Comparison of ENCODE assay signal across 16 cellular contexts in genomic region chr21:33411949-33412430, GRCh38. TPM values are rescaled to one million over a fixed set of nuclear protein-coding genes. Genes with fewer than 3 reads are reported as not detected.
DNase-seq lines count a peak whose midpoint lies in the region; ATAC-seq, FAIRE-seq and TF ChIP-seq lines count a peak whose summit lies in the region.
"Had no signal": no experiment of that assay in that cellular context is flagged by ENCODE, and none has a peak within 500 bp of the region (broad histone marks: within the 10 kb centered on the region; RNA-seq: fewer than 3 reads in every experiment).

No MANE protein-coding gene starts in this region.

- H3K36me3 ChIP-seq in Caco-2 (ENCODE audit: control insufficient read depth, insufficient read depth, low read length) (peaks cover 2% of the 10 kb centered on the region; the same call in 1 of the 2 replicates), small intestine (ENCODE audit: control insufficient read depth in 2 of 2, insufficient read depth in 2 of 2, low read length in 2 of 2) (peaks cover 2 to 3% of the 10 kb centered on the region in 2 donors)

- no peak overlapping the region for H3K4me3 ChIP-seq in Caco-2 (ENCODE audit: low read depth, low read length)
- H3K4me3 ChIP-seq in small intestine (ENCODE audit: low read depth in 1 of 2, low read length in 2 of 2): no peak overlapping the region
- H3K4me3 ChIP-seq: BLaER1, heart left ventricle, thoracic aorta had no signal

- H3K36me3 Mint-ChIP-seq in Caco-2 (ENCODE audit: insufficient read depth, unreplicated experiment) (peaks cover 61% of the 10 kb centered on the region), activated B cell treated with CpG ODN at 0.5 μM for 24 hours (ENCODE audit: low read depth) (peaks cover 78% of the 10 kb centered on the region)
- H3K36me3 Mint-ChIP-seq in activated T-cell treated with anti-CD3 and anti-CD28 coated beads, Interleukin-2, amount 50 U/mL, for 24 hours (ENCODE audit: low read depth): peaks cover 48% of the 10 kb centered on the region
- H3K36me3 Mint-ChIP-seq in natural killer cell treated with Interleukin-12 subunit alpha and Interleukin-12 subunit beta and Interleukin-15 and Interleukin-18, amount 100 ng/mL, for 72 hours: no peaks in the 10 kb centered on the region

- CTCF ChIA-PET in Caco-2 (lab: Charles Lee) (interaction anchor here (0.6 to 3.1 kb wide), 5 partner anchors 33 to 216 kb away, joined by 3 to 32 read pairs (median 8); partner anchors contain the start of gene TMEM50B), activated B cell treated with CpG ODN at 0.5 μM for 24 hours (lab: Charles Lee) (interaction anchor here (2.6 to 4.4 kb wide), 2 partner anchors 33 to 51 kb away, joined by 9 to 22 read pairs; no protein-coding TSS in a partner anchor)

- H3K9me3 Mint-ChIP-seq in Caco-2 (ENCODE audit: unreplicated experiment) (no peaks in the 10 kb centered on the region), activated B cell treated with CpG ODN at 0.5 μM for 24 hours (no peaks in the 10 kb centered on the region)
- H3K9me3 Mint-ChIP-seq in activated T-cell treated with anti-CD3 and anti-CD28 coated beads, Interleukin-2, amount 50 U/mL, for 24 hours: no peaks in the 10 kb centered on the region
- H3K9me3 Mint-ChIP-seq in natural killer cell treated with Interleukin-12 subunit alpha and Interleukin-12 subunit beta and Interleukin-15 and Interleukin-18, amount 100 ng/mL, for 72 hours: no peaks in the 10 kb centered on the region
- H3K9me3 Mint-ChIP-seq: central memory CD8-positive, alpha-beta T cell had no signal

- peak; percentile 47 to 66 for DNase-seq in Caco-2
- no peak for DNase-seq in activated B cell treated with CpG ODN at 0.5 μM for 24 hours
- DNase-seq in left kidney (ENCODE audit: low read depth, low spot score): peak; percentile 28
- peak; percentile 93 for DNase-seq in small intestine
- no peak for DNase-seq in activated T-cell treated with anti-CD3 and anti-CD28 coated beads, Interleukin-2, amount 50 U/mL, for 24 hours
- no peak for DNase-seq in natural killer cell treated with Interleukin-12 subunit alpha and Interleukin-12 subunit beta and Interleukin-15 and Interleukin-18, amount 100 ng/mL, for 72 hours (ENCODE audit: low spot score)
- DNase-seq: heart left ventricle; NCI-H187; NCI-H82; stimulated activated CD4-positive, alpha-beta T cell treated with anti-CD3 and anti-CD28 coated beads, Interleukin-12 subunit alpha, Interleukin-12 subunit beta, amount 100 ng/mL, for 4 hours; T-helper 2 cell had no signal

- H3K27ac Mint-ChIP-seq in Caco-2 (ENCODE audit: unreplicated experiment) (peak overlapping the region; percentile 93), activated B cell treated with CpG ODN at 0.5 μM for 24 hours (peak overlapping the region; percentile 79)
- no peak overlapping the region for H3K27ac Mint-ChIP-seq in activated T-cell treated with anti-CD3 and anti-CD28 coated beads, Interleukin-2, amount 50 U/mL, for 24 hours
- peak overlapping the region in 1 of 2 donors; percentile 40 for H3K27ac Mint-ChIP-seq in natural killer cell treated with Interleukin-12 subunit alpha and Interleukin-12 subunit beta and Interleukin-15 and Interleukin-18, amount 100 ng/mL, for 72 hours

- WGBS in small intestine, 3 donors: 13 to 49% (median 36%) methylated on average over 8 of the region's 8 CpGs

- peak overlapping the region; percentile 81 to 95 for H3K27ac ChIP-seq in small intestine (ENCODE audit: low read depth in 1 of 2, low read length in 1 of 2)
- H3K27ac ChIP-seq: BLaER1, heart left ventricle, thoracic aorta had no signal

- H3K4me3 Mint-ChIP-seq in Caco-2 (ENCODE audit: unreplicated experiment): peak overlapping the region; percentile 51
- no peak overlapping the region for H3K4me3 Mint-ChIP-seq in activated B cell treated with CpG ODN at 0.5 μM for 24 hours
- H3K4me3 Mint-ChIP-seq in activated T-cell treated with anti-CD3 and anti-CD28 coated beads, Interleukin-2, amount 50 U/mL, for 24 hours: no peak overlapping the region
- no peak overlapping the region for H3K4me3 Mint-ChIP-seq in natural killer cell treated with Interleukin-12 subunit alpha and Interleukin-12 subunit beta and Interleukin-15 and Interleukin-18, amount 100 ng/mL, for 72 hours
- H3K4me3 Mint-ChIP-seq: central memory CD8-positive, alpha-beta T cell had no signal

- TF ChIP-seq CTCF in Caco-2 (IDR thresholded peaks at IDR 0.05; ENCODE audit: insufficient read depth in 1 of 2, low read depth in 1 of 2, low read length in 1 of 2, severe bottlenecking in 1 of 2, unreplicated experiment in 1 of 2) (no peak), activated B cell treated with CpG ODN at 0.5 μM for 24 hours (IDR thresholded peaks at IDR 0.05) (no peak)

- H3K27me3 ChIP-seq in Caco-2 (replicated peaks; ENCODE audit: control insufficient read depth, insufficient read depth, low read length): no peaks in the 10 kb centered on the region
- no peaks in the 10 kb centered on the region for H3K27me3 ChIP-seq in small intestine (ENCODE audit: control insufficient read depth in 2 of 2, insufficient read depth in 2 of 2, low read length in 2 of 2)
- H3K27me3 ChIP-seq: BLaER1, heart left ventricle had no signal

- H3K27me3 Mint-ChIP-seq in Caco-2 (ENCODE audit: insufficient read depth, unreplicated experiment) (no peaks in the 10 kb centered on the region), activated B cell treated with CpG ODN at 0.5 μM for 24 hours (no peaks in the 10 kb centered on the region)
- no peaks in the 10 kb centered on the region for H3K27me3 Mint-ChIP-seq in activated T-cell treated with anti-CD3 and anti-CD28 coated beads, Interleukin-2, amount 50 U/mL, for 24 hours
- H3K27me3 Mint-ChIP-seq in natural killer cell treated with Interleukin-12 subunit alpha and Interleukin-12 subunit beta and Interleukin-15 and Interleukin-18, amount 100 ng/mL, for 72 hours: peaks cover 54 to 73% of the 10 kb centered on the region in 2 donors

- H3K4me1 Mint-ChIP-seq in Caco-2 (ENCODE audit: low read depth, unreplicated experiment) (peaks cover 38% of the 10 kb centered on the region), activated B cell treated with CpG ODN at 0.5 μM for 24 hours (peaks cover 68% of the 10 kb centered on the region)
- H3K4me1 Mint-ChIP-seq in activated T-cell treated with anti-CD3 and anti-CD28 coated beads, Interleukin-2, amount 50 U/mL, for 24 hours (ENCODE audit: low read depth): peaks cover 52% of the 10 kb centered on the region
- H3K4me1 Mint-ChIP-seq in natural killer cell treated with Interleukin-12 subunit alpha and Interleukin-12 subunit beta and Interleukin-15 and Interleukin-18, amount 100 ng/mL, for 72 hours (ENCODE audit: low read depth in 2 of 2): peaks cover 0 to 4% of the 10 kb centered on the region in 2 donors
- H3K4me1 Mint-ChIP-seq: central memory CD8-positive, alpha-beta T cell had no signal

- H3K9me3 ChIP-seq in Caco-2 (no peaks in the 10 kb centered on the region), small intestine (ENCODE audit: control insufficient read depth, low read depth) (no peaks in the 10 kb centered on the region)
- H3K9me3 ChIP-seq: BLaER1, heart left ventricle, thoracic aorta had no signal

- FAIRE-seq in small intestine (lab: Jason Lieb, UNC): no peak

- POLR2A ChIA-PET in Caco-2 (lab: Charles Lee) (interaction anchor here (2.1 kb wide), 1 partner anchor 68 kb away, joined by 20 read pairs; the partner anchor contains the start of gene TMEM50B), activated B cell treated with CpG ODN at 0.5 μM for 24 hours (lab: Charles Lee) (interaction anchor here (0.5 to 2.0 kb wide), 2 partner anchors 23 to 32 kb away, joined by 5 to 6 read pairs; no protein-coding TSS in a partner anchor)

- no TSS peak for BruUV-seq in Caco-2 (replicated peaks; lab: Mats Ljungman, UMichigan)

- intact Hi-C loops in Caco-2 (cut with micrococcal nuclease; ENCODE audit: unreplicated experiment): no loop called here
- intact Hi-C loops in activated B cell treated with CpG ODN at 0.5 μM for 24 hours (cut with micrococcal nuclease): loop anchor here (2.0 kb wide), 1 partner anchor 51 kb away; no protein-coding TSS in a partner anchor

- H3K4me1 ChIP-seq in Caco-2 (peaks cover 52% of the 10 kb centered on the region), small intestine (ENCODE audit: control insufficient read depth in 2 of 2, insufficient read depth in 1 of 2, low read depth in 1 of 2, low read length in 1 of 2) (peaks cover 10 to 14% of the 10 kb centered on the region in 2 donors)

- ATAC-seq in activated B cell treated with CpG ODN at 0.5 μM for 24 hours (ENCODE audit: low read depth) (no peak), HG02852 (IDR thresholded peaks at IDR 0.05; ENCODE audit: unreplicated experiment) (no peak), GM18909 (IDR thresholded peaks at IDR 0.05; ENCODE audit: poor library complexity, unreplicated experiment) (no peak)
- no peak for ATAC-seq in natural killer cell treated with Interleukin-12 subunit alpha and Interleukin-12 subunit beta and Interleukin-15 and Interleukin-18, amount 100 ng/mL, for 72 hours

RNA-seq across cellular contexts. Expression of gene IFNGR2, which starts 8.8 kb away (rescaled TPM):
- total RNA-seq in Caco-2 (2022) (47.0 and 56.9 TPM in 2 replicates), activated B cell treated with CpG ODN at 0.5 μM for 24 hours (66.8 and 71.1 TPM in 2 replicates)
- polyA plus RNA-seq in small intestine: 10 to 100 TPM; 42.8 to 69.2 (median 68.4) TPM
- 1 to 10 TPM in 1 of 2 donors, not detected in 1; 1.6 TPM for total RNA-seq in natural killer cell treated with Interleukin-12 subunit alpha and Interleukin-12 subunit beta and Interleukin-15 and Interleukin-18, amount 100 ng/mL, for 72 hours

Comparison
In these comparisons a context has a peak if more than half of its experiments do, and no peak if none do; other contexts are left out.
1. DNase-seq: peak in Caco-2 (2 of 2), left kidney (single experiment) and small intestine (single experiment); none in activated B cell treated with CpG ODN at 0.5 μM for 24 hours (single experiment), activated T-cell treated with anti-CD3 and anti-CD28 coated beads, Interleukin-2, amount 50 U/mL, for 24 hours (single experiment) and natural killer cell treated with Interleukin-12 subunit alpha and Interleukin-12 subunit beta and Interleukin-15 and Interleukin-18, amount 100 ng/mL, for 72 hours (single experiment).
2. RNA of gene IFNGR2, which starts 8.8 kb away (total RNA-seq): 66.8 to 71.1 TPM in activated B cell treated with CpG ODN at 0.5 μM for 24 hours and 47.0 to 56.9 TPM in Caco-2; 1.6 TPM in natural killer cell treated with Interleukin-12 subunit alpha and Interleukin-12 subunit beta and Interleukin-15 and Interleukin-18, amount 100 ng/mL, for 72 hours; every median in the first group is over 10 times any median in the second.